9 cellular contexts compared by ENCODE assay signal in the genomic region with DNA sequence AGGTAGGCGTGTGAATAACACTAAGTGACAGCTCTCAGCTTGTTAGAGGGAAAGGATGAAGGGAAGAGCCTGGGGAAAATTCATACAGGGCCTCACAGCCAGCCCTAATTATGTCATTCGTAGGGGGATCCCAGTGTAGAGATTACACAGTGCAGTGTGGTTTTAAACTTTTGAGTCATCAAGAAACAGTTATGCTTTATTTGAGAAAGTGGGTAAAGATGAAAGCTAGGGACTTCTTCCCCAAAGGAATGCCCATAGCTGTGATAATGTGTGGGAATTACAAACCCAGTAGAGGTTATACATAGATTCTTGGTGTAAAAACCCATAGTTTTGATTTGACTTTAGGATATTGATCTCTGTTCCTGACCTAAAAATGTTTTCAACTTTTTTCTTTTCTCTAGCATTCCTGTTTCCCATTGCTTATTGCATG. TPM values are rescaled to one million over a fixed set of nuclear protein-coding genes. Genes with fewer than 3 reads are reported as not detected.
DNase-seq lines count a peak whose midpoint lies in the region; ATAC-seq and TF ChIP-seq lines count a peak whose summit lies in the region.
"Had no signal": no experiment of that assay in that cellular context is flagged by ENCODE, and none has a peak within 500 bp of the region (broad histone marks: within the 10 kb centered on the region; RNA-seq: fewer than 3 reads in every experiment).

No MANE protein-coding gene starts in this region.

- no peaks in the 10 kb centered on the region for H3K27me3 Mint-ChIP-seq in activated naive CD8-positive, alpha-beta T cell treated with anti-CD3 and anti-CD28 coated beads for 36 hours
- no peaks in the 10 kb centered on the region for H3K27me3 Mint-ChIP-seq in glutamatergic neuron (ENCODE audit: unreplicated experiment)

- no peak for TF ChIP-seq CTCF in glutamatergic neuron (IDR thresholded peaks at IDR 0.05; ENCODE audit: partially characterized antibody, unreplicated experiment)

- DNase-seq in activated naive CD4-positive, alpha-beta T cell treated with Interleukin-2 at 50 U/mL for 16 hours = peak; percentile 37
- no peak for DNase-seq in activated naive CD4-positive, alpha-beta T cell (lab: John Stamatoyannopoulos, UW)
- DNase-seq in activated naive CD8-positive, alpha-beta T cell treated with anti-CD3 and anti-CD28 coated beads for 36 hours = peak; percentile 49
- DNase-seq in stimulated activated naive CD8-positive, alpha-beta T cell treated with anti-CD3 and anti-CD28 coated beads, Interleukin-15, Interleukin-2, amounts not matched to agents 100 U/mL and 50 U/mL, for 24 hours = peak; percentile 27
- DNase-seq in glutamatergic neuron (no peak), OCI-M2 (lab: John Stamatoyannopoulos, UW; ENCODE audit: unreplicated experiment) (no peak)
- DNase-seq: Caco-2 had no signal

- H3K9me3 Mint-ChIP-seq in activated naive CD8-positive, alpha-beta T cell treated with anti-CD3 and anti-CD28 coated beads for 36 hours = no peaks in the 10 kb centered on the region
- H3K9me3 Mint-ChIP-seq in glutamatergic neuron (ENCODE audit: unreplicated experiment) = peaks cover 4% of the 10 kb centered on the region

- peak overlapping the region; percentile 63 for H3K4me3 Mint-ChIP-seq in activated naive CD8-positive, alpha-beta T cell treated with anti-CD3 and anti-CD28 coated beads for 36 hours
- no peak overlapping the region for H3K4me3 Mint-ChIP-seq in glutamatergic neuron (ENCODE audit: unreplicated experiment)

- ATAC-seq in HG03460 (IDR thresholded peaks at IDR 0.05; ENCODE audit: unreplicated experiment) (peak; percentile 29), GM19397 (IDR thresholded peaks at IDR 0.05; ENCODE audit: unreplicated experiment) (no peak)
- ATAC-seq in stimulated activated naive CD8-positive, alpha-beta T cell treated with anti-CD3 and anti-CD28 coated beads, Interleukin-15, Interleukin-2, amounts not matched to agents 100 U/mL and 50 U/mL, for 24 hours = peak; percentile 33

- peaks cover 50% of the 10 kb centered on the region for H3K4me1 Mint-ChIP-seq in activated naive CD8-positive, alpha-beta T cell treated with anti-CD3 and anti-CD28 coated beads for 36 hours
- peaks cover 11% of the 10 kb centered on the region for H3K4me1 Mint-ChIP-seq in glutamatergic neuron (ENCODE audit: low read depth, unreplicated experiment)

- H3K36me3 Mint-ChIP-seq in activated naive CD8-positive, alpha-beta T cell treated with anti-CD3 and anti-CD28 coated beads for 36 hours = peaks cover 50% of the 10 kb centered on the region
- H3K36me3 Mint-ChIP-seq in glutamatergic neuron (ENCODE audit: unreplicated experiment) = no peaks in the 10 kb centered on the region

- peak overlapping the region; percentile 56 for H3K27ac Mint-ChIP-seq in activated naive CD8-positive, alpha-beta T cell treated with anti-CD3 and anti-CD28 coated beads for 36 hours
- no peak overlapping the region for H3K27ac Mint-ChIP-seq in glutamatergic neuron (ENCODE audit: unreplicated experiment)

RNA-seq across cellular contexts. Expression of gene TTF2, which starts 1.9 kb away (rescaled TPM):
- 100 to 1,000 TPM; 118 to 124 TPM for total RNA-seq in activated naive CD8-positive, alpha-beta T cell treated with anti-CD3 and anti-CD28 coated beads for 36 hours
- total RNA-seq in glutamatergic neuron (ENCODE audit: unreplicated experiment) = 19.3 TPM

RNA-seq across cellular contexts. Expression of gene TRIM45, which starts 59.5 kb away (rescaled TPM):
- under 1 TPM; 0.48 to 0.60 TPM for total RNA-seq in activated naive CD8-positive, alpha-beta T cell treated with anti-CD3 and anti-CD28 coated beads for 36 hours
- 6.7 TPM for total RNA-seq in glutamatergic neuron (ENCODE audit: unreplicated experiment)

Comparison
In these comparisons a context has a peak if more than half of its experiments do, and no peak if none do; other contexts are left out.
1. DNase-seq: peak in activated naive CD4-positive, alpha-beta T cell treated with Interleukin-2 at 50 U/mL for 16 hours (single experiment), activated naive CD8-positive, alpha-beta T cell treated with anti-CD3 and anti-CD28 coated beads for 36 hours (single experiment) and stimulated activated naive CD8-positive, alpha-beta T cell treated with anti-CD3 and anti-CD28 coated beads, Interleukin-15, Interleukin-2, amounts not matched to agents 100 U/mL and 50 U/mL, for 24 hours (single experiment); none in activated naive CD4-positive, alpha-beta T cell (0 of 4), glutamatergic neuron (single experiment) and OCI-M2 (single experiment).